Comparison of ENCODE assay signal across 14 cellular contexts in genomic region chr6:72715119-72715518, GRCh38.
DNase-seq lines count a peak whose midpoint lies in the region; ATAC-seq and TF ChIP-seq lines count a peak whose summit lies in the region.
"Had no signal": no experiment of that assay in that cellular context is flagged by ENCODE, and none has a peak within 500 bp of the region (broad histone marks: within the 10 kb centered on the region; RNA-seq: fewer than 3 reads in every experiment).

No MANE protein-coding gene starts in this region.

- TF ChIP-seq CTCF in mammary epithelial cell (conservative IDR thresholded peaks at IDR 0.05 in 1 of 2, IDR thresholded peaks at IDR 0.05 in 1 of 2; ENCODE audit: extremely low read depth in 1 of 2, insufficient read depth in 1 of 2, low read depth in 1 of 2, low read length in 2 of 2) (no peak), breast epithelium (IDR thresholded peaks at IDR 0.05) (no peak), osteoblast (IDR thresholded peaks at IDR 0.05; ENCODE audit: extremely low read depth, low read depth, low read length) (no peak)

- in situ Hi-C loops in mammary epithelial cell (cut with MboI; ENCODE audit: low sequenced_read_pairs in 2 of 2): no loop called here

- 34% methylated on average over 5 of the region's 5 CpGs for WGBS in mammary epithelial cell (ENCODE audit: low coverage, missing lambda C conversion rate)

- H3K4me2 ChIP-seq in mammary epithelial cell (ENCODE audit: insufficient read depth, low read depth, low read length) (peak overlapping the region; percentile 57), osteoblast (ENCODE audit: insufficient read depth, low read length) (no peak overlapping the region)
- H3K4me2 ChIP-seq: BLaER1 treated with 17β-estradiol and CSF1 and Interleukin-3, amounts not matched to agents 10 nM and 100 nM had no signal

- intact Hi-C loops in mammary epithelial cell (cut with micrococcal nuclease) (no loop called here), breast epithelium (cut with DNase I; ENCODE audit: low total_unique reads) (no loop called here)

- H3K27me3 ChIP-seq in mammary epithelial cell (ENCODE audit: insufficient read depth, low read length) (no peaks in the 10 kb centered on the region), breast epithelium (no peaks in the 10 kb centered on the region), osteoblast (ENCODE audit: insufficient read depth, low read length) (no peaks in the 10 kb centered on the region)
- H3K27me3 ChIP-seq: BLaER1 treated with 17β-estradiol and CSF1 and Interleukin-3, amounts not matched to agents 10 nM and 100 nM had no signal

- TF ChIP-seq POLR2A in breast epithelium (IDR thresholded peaks at IDR 0.05): no peak

- no TSS peak for BruUV-seq in mammary epithelial cell (replicated peaks; lab: Mats Ljungman, UMichigan)

- H3K9me3 ChIP-seq in mammary epithelial cell (replicated peaks; ENCODE audit: insufficient read depth, low read length): no peaks in the 10 kb centered on the region
- H3K9me3 ChIP-seq in breast epithelium: no peaks in the 10 kb centered on the region
- no peaks in the 10 kb centered on the region for H3K9me3 ChIP-seq in osteoblast (ENCODE audit: low read depth, low read length)
- H3K9me3 ChIP-seq: HAP-1 had no signal

- CTCF ChIA-PET in mammary epithelial cell (lab: Charles Lee; ENCODE audit: low non-redundant PET): no interaction called here

- H2AFZ ChIP-seq in mammary epithelial cell (ENCODE audit: low read depth, low read length) (peak overlapping the region; percentile 80), osteoblast (ENCODE audit: low read length) (peak overlapping the region; percentile 80)

- H4K20me1 ChIP-seq in mammary epithelial cell (ENCODE audit: insufficient read depth, low read length): no peaks in the 10 kb centered on the region
- H4K20me1 ChIP-seq in osteoblast (ENCODE audit: insufficient read depth, low read length): no peaks in the 10 kb centered on the region

- peak overlapping the region; percentile 25 for H3K27ac ChIP-seq in mammary epithelial cell (ENCODE audit: insufficient read depth, low read depth, low read length)
- peak overlapping the region in 1 of 2 donors; percentile 25 for H3K27ac ChIP-seq in breast epithelium
- H3K27ac ChIP-seq in osteoblast (ENCODE audit: low read depth, low read length): no peak overlapping the region
- H3K27ac ChIP-seq: BLaER1 treated with 17β-estradiol and CSF1 and Interleukin-3, amounts not matched to agents 10 nM and 100 nM had no signal

- H3K79me2 ChIP-seq in mammary epithelial cell (ENCODE audit: insufficient read depth, low read length) (peaks cover 6% of the 10 kb centered on the region), osteoblast (ENCODE audit: insufficient read depth, low read length) (no peaks in the 10 kb centered on the region)

- dilution Hi-C loops in mammary epithelial cell (cut with HindIII; ENCODE audit: low sequenced_read_pairs): no loop called here

- H3K4me3 ChIP-seq in mammary epithelial cell (replicated peaks in 1 of 3; ENCODE audit: insufficient read depth in 1 of 3, low read depth in 2 of 3, low read length in 3 of 3): no peak overlapping the region
- no peak overlapping the region for H3K4me3 ChIP-seq in breast epithelium
- H3K4me3 ChIP-seq in osteoblast (ENCODE audit: insufficient read depth, low read length): no peak overlapping the region
- H3K4me3 ChIP-seq: BLaER1 treated with 17β-estradiol and CSF1 and Interleukin-3, amounts not matched to agents 10 nM and 100 nM; HAP-1 had no signal

- H3K4me1 ChIP-seq in mammary epithelial cell (ENCODE audit: insufficient read depth, low read length): peaks cover 6% of the 10 kb centered on the region
- no peaks in the 10 kb centered on the region for H3K4me1 ChIP-seq in breast epithelium
- peaks cover 7% of the 10 kb centered on the region for H3K4me1 ChIP-seq in osteoblast (ENCODE audit: insufficient read depth, low read length)
- H3K4me1 ChIP-seq: BLaER1 treated with 17β-estradiol and CSF1 and Interleukin-3, amounts not matched to agents 10 nM and 100 nM; HAP-1 had no signal

- DNase-seq in mammary epithelial cell (peak; percentile 44), breast epithelium (ENCODE audit: low spot score in 2 of 2) (no peak), iPS-NIHi11 (ENCODE audit: low spot score) (peak; percentile 10), osteoblast (ENCODE audit: insufficient read length, low spot score, missing footprints) (no peak), SHP77 (lab: John Stamatoyannopoulos, UW) (no peak), dermis blood vessel endothelial cell (no peak)
- DNase-seq: ACHN; Calu3; CD4-positive, CD25-positive, alpha-beta regulatory T cell; DMS 273 treated with DMSO at 0.1 percent for 48 hours; GOT3 had no signal

- ATAC-seq in GM18909 (IDR thresholded peaks at IDR 0.05; ENCODE audit: poor library complexity, unreplicated experiment): no peak

- H3K9ac ChIP-seq in mammary epithelial cell (ENCODE audit: insufficient read depth, low read length): no peak overlapping the region
- H3K9ac ChIP-seq: BLaER1 treated with 17β-estradiol and CSF1 and Interleukin-3, amounts not matched to agents 10 nM and 100 nM had no signal

- H3K36me3 ChIP-seq in mammary epithelial cell (ENCODE audit: insufficient read depth, low read length): no peaks in the 10 kb centered on the region
- H3K36me3 ChIP-seq in breast epithelium: no peaks in the 10 kb centered on the region
- no peaks in the 10 kb centered on the region for H3K36me3 ChIP-seq in osteoblast (ENCODE audit: insufficient read depth, low read length)
- H3K36me3 ChIP-seq: HAP-1 had no signal

Comparison
In these comparisons a context has a peak if more than half of its experiments do, and no peak if none do; other contexts are left out.
1. DNase-seq: peak in mammary epithelial cell (single experiment) and iPS-NIHi11 (single experiment); none in breast epithelium (0 of 2), osteoblast (single experiment), SHP77 (0 of 2) and dermis blood vessel endothelial cell (single experiment).